ENCODE assay signal across 30 cellular contexts in the genomic region with DNA sequence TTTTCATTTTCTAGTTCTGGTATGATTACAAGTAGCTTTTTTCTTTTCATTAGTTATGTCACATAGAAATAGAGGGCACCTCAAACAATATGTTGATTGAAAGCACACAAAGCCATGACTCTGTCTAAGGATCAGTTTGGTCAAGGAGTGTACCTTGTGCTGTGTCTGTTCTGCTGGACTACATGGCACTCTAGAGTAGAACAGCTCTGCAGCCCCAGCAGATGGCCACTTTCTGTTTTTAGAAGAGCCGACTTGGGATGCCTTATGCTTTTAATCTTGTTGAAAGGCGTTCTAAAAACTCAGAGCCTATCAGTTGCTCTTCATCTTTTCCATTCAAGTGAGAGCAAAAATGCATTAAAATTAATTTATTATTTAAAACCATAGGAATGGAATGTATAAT. TPM values are rescaled to one million over a fixed set of nuclear protein-coding genes. Genes with fewer than 3 reads are reported as not detected.
"Had no signal": no experiment of that assay in that cellular context is flagged by ENCODE, and none has a peak within 500 bp of the region (broad histone marks: within the 10 kb centered on the region; RNA-seq: fewer than 3 reads in every experiment).

No MANE protein-coding gene starts in this region.

- H3K27me3 Mint-ChIP-seq: naive B cell; stimulated activated naive CD8-positive, alpha-beta T cell treated with anti-CD3 and anti-CD28 coated beads, Interleukin-15, amount 100 ng/mL, for 72 hours had no signal

- H3K4me3 ChIP-seq: left lung, lower lobe of right lung, neural progenitor cell, ovary, prostate gland, sigmoid colon, spleen, testis, thyroid gland, transverse colon, upper lobe of left lung, vagina had no signal

- H3K27ac Mint-ChIP-seq: immature natural killer cell; naive B cell; natural killer cell; nephron progenitor cell; neural progenitor cell; stimulated activated effector memory CD8-positive, alpha-beta T cell treated with anti-CD3 and anti-CD28 coated beads, Interleukin-12 subunit alpha, Interleukin-12 subunit beta, amount 100 ng/mL, for 72 hours; stimulated activated naive CD8-positive, alpha-beta T cell treated with anti-CD3 and anti-CD28 coated beads, Interleukin-15, amount 100 ng/mL, for 72 hours had no signal

- H3K36me3 Mint-ChIP-seq: immature natural killer cell; naive B cell; natural killer cell; neural progenitor cell; stimulated activated effector memory CD8-positive, alpha-beta T cell treated with anti-CD3 and anti-CD28 coated beads, Interleukin-12 subunit alpha, Interleukin-12 subunit beta, amount 100 ng/mL, for 72 hours had no signal

- H3K27ac ChIP-seq: left lung, lower lobe of right lung, neural progenitor cell, neutrophil, ovary, prostate gland, sigmoid colon, spleen, testis, thyroid gland, transverse colon, upper lobe of left lung, vagina had no signal

- H3K36me3 ChIP-seq: left lung, lower lobe of right lung, neural progenitor cell, neutrophil, ovary, prostate gland, sigmoid colon, spleen, thyroid gland, transverse colon, upper lobe of left lung, vagina had no signal

- DNase-seq: hypothalamus; immature natural killer cell; kidney; left colon; left lung; lower lobe of right lung; mammary epithelial cell; mesenchymal stem cell; naive B cell; natural killer cell; nephron progenitor cell; ovary; retina; right cardiac atrium; sigmoid colon; small intestine; spleen; stimulated activated CD4-positive, alpha-beta T cell treated with anti-CD3 and anti-CD28 coated beads, Interleukin-4, amount 100 ng/mL, for 24 hours; stimulated activated naive CD4-positive, alpha-beta T cell; stimulated activated naive CD8-positive, alpha-beta T cell treated with anti-CD3 and anti-CD28 coated beads, Interleukin-15, amount 100 ng/mL, for 72 hours; testis; thyroid gland; transverse colon; upper lobe of left lung had no signal

- H3K27me3 ChIP-seq: left lung, neural progenitor cell, neutrophil, ovary, sigmoid colon, spleen, testis, thyroid gland, transverse colon, upper lobe of left lung, vagina had no signal

- H3K4me1 Mint-ChIP-seq: immature natural killer cell; naive B cell; natural killer cell; nephron progenitor cell; neural progenitor cell; stimulated activated effector memory CD8-positive, alpha-beta T cell treated with anti-CD3 and anti-CD28 coated beads, Interleukin-12 subunit alpha, Interleukin-12 subunit beta, amount 100 ng/mL, for 72 hours; stimulated activated naive CD8-positive, alpha-beta T cell treated with anti-CD3 and anti-CD28 coated beads, Interleukin-15, amount 100 ng/mL, for 72 hours had no signal

- H3K9me3 Mint-ChIP-seq: nephron progenitor cell, neural progenitor cell had no signal

- H3K9me3 ChIP-seq: left lung, lower lobe of right lung, neutrophil, ovary, prostate gland, sigmoid colon, testis, thyroid gland, transverse colon, upper lobe of left lung, vagina had no signal

- H3K4me3 Mint-ChIP-seq: immature natural killer cell; naive B cell; natural killer cell; nephron progenitor cell; neural progenitor cell; stimulated activated effector memory CD8-positive, alpha-beta T cell treated with anti-CD3 and anti-CD28 coated beads, Interleukin-12 subunit alpha, Interleukin-12 subunit beta, amount 100 ng/mL, for 72 hours; stimulated activated naive CD8-positive, alpha-beta T cell treated with anti-CD3 and anti-CD28 coated beads, Interleukin-15, amount 100 ng/mL, for 72 hours had no signal

RNA-seq across cellular contexts. Expression of a gene that starts 49.3 kb away (rescaled TPM):
- total RNA-seq: left colon, left lung, lower lobe of right lung, natural killer cell, omental fat pad, right cardiac atrium, thyroid gland had no signal
